18 cellular contexts compared by ENCODE assay signal in the genomic region with DNA sequence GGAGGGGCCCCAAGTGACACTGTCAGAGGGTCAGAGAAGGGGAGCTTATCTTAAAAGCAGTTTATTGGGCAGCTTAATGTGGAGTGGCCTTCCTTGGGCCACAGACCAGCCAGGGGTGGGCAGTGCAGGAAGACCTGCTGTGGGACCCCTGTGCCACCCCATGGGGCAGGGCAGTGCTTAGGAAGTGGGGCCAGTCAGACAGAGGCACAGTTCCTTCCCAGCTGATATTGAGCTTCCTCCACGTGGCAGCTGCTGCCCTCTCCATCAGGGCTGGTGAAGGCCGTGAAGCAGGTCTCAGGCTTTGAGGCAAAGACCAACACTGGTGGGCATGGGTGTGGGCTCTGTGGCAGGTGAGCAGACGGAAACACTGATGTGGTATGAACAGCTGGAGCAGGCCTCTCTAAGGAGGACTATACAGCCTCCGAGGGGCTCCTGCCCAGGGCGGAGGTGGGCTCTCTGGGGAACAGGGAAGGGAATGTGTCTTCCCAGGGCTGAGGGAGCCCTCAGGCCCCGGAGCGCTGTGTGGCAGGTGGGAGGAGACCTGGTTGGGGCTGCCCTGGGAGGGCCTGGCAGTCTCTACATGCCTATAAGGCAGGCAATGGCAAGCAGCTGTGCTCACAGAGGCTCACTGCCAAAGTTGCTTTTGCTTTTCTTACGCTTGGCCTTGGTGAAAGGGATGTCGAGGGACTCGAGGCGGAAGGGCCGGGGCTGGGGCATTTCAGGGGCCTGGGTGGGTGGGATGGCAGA. TPM values are rescaled to one million over a fixed set of nuclear protein-coding genes. Genes with fewer than 3 reads are reported as not detected.
DNase-seq lines count a peak whose midpoint lies in the region; TF ChIP-seq lines count a peak whose summit lies in the region.
"Had no signal": no experiment of that assay in that cellular context is flagged by ENCODE, and none has a peak within 500 bp of the region (broad histone marks: within the 10 kb centered on the region; RNA-seq: fewer than 3 reads in every experiment).

No MANE protein-coding gene starts in this region.

- no peak overlapping the region for H3K4ac ChIP-seq in neuronal stem cell (ENCODE audit: low read length)

- H4K8ac ChIP-seq in neuronal stem cell (ENCODE audit: low read depth, low read length): no peak overlapping the region

- H2AK5ac ChIP-seq in neuronal stem cell (ENCODE audit: low read depth, low read length): no peak overlapping the region

- 94 to 100% methylated on average over 10 to 12 of the region's 12 CpGs for WGBS in endodermal cell (ENCODE audit: insufficient coverage in 1 of 2, insufficient read length in 1 of 2), 2 experiments
- no CpG with 5 or more reads among the region's 12 CpGs for WGBS in neuronal stem cell (ENCODE audit: extremely low coverage in 2 of 2, insufficient read length in 2 of 2, insufficient replicate concordance in 1 of 2), 2 donors

- H3K18ac ChIP-seq in neuronal stem cell (ENCODE audit: low read length): no peak overlapping the region

- no peak overlapping the region for H2BK5ac ChIP-seq in neuronal stem cell (ENCODE audit: low read length)

- peaks cover 1% of the 10 kb centered on the region for H3K9me3 Mint-ChIP-seq in endodermal cell

- H3K4me1 ChIP-seq in BLaER1 (peaks cover 33% of the 10 kb centered on the region), OCI-LY7 (ENCODE audit: insufficient read depth, low read length, poor library complexity, severe bottlenecking) (peaks cover 34% of the 10 kb centered on the region), endodermal cell (ENCODE audit: control insufficient read depth, insufficient read depth, low read length) (no peaks in the 10 kb centered on the region), neuronal stem cell (ENCODE audit: control insufficient read depth in 2 of 2, insufficient read depth in 1 of 2, low read depth in 1 of 2, low read length in 2 of 2) (peaks cover 8 to 11% of the 10 kb centered on the region in 2 donors)

- peaks cover 20% of the 10 kb centered on the region for H3K79me2 ChIP-seq in OCI-LY7 (ENCODE audit: insufficient read depth, low read depth, low read length)

- peaks cover 5% of the 10 kb centered on the region for H3K79me1 ChIP-seq in neuronal stem cell (ENCODE audit: low read depth, low read length)

- no peak for TF ChIP-seq CTCF in OCI-LY7 (conservative IDR thresholded peaks at IDR 0.05; ENCODE audit: low read length)
- no peak for TF ChIP-seq CTCF in endodermal cell (conservative IDR thresholded peaks at IDR 0.05)

- no peaks in the 10 kb centered on the region for H3K9me2 ChIP-seq in OCI-LY7 (ENCODE audit: insufficient read depth, low read length)

- H2AFZ ChIP-seq in OCI-LY7 (ENCODE audit: low read length) (peak overlapping the region; percentile 30; the same call in 1 of the 2 replicates), neuronal stem cell (ENCODE audit: low read length) (peak overlapping the region; percentile 67)

- H3K9ac ChIP-seq in BLaER1: no peak overlapping the region
- H3K9ac ChIP-seq in endodermal cell (ENCODE audit: extremely low read depth, low read length, poor library complexity, severe bottlenecking): no peak overlapping the region
- no peak overlapping the region for H3K9ac ChIP-seq in neuronal stem cell (ENCODE audit: low read depth, low read length, poor library complexity)

- H3K36me3 ChIP-seq in BLaER1 (peaks cover 9% of the 10 kb centered on the region), OCI-LY7 (ENCODE audit: insufficient read depth, low read length) (peaks cover 11% of the 10 kb centered on the region; the same call in 1 of the 2 replicates), endodermal cell (ENCODE audit: control insufficient read depth, insufficient read depth, low read length) (peaks cover 6% of the 10 kb centered on the region), neuronal stem cell (replicated peaks in 1 of 2; ENCODE audit: control insufficient read depth in 2 of 2, insufficient read depth in 2 of 2, low read length in 2 of 2) (peaks cover 5 to 8% of the 10 kb centered on the region in 2 donors)

- H4K20me1 ChIP-seq in BLaER1: peaks cover 17% of the 10 kb centered on the region
- peaks cover 10% of the 10 kb centered on the region; the same call in 1 of the 2 replicates for H4K20me1 ChIP-seq in OCI-LY7 (ENCODE audit: insufficient read depth, low read length)

- POLR2A ChIA-PET in OCI-LY7 (lab: Charles Lee): interaction anchor here (1.0 kb wide), 1 partner anchor 43 kb away, joined by 3 read pairs; no protein-coding TSS in a partner anchor

- no peak overlapping the region for H3K23ac ChIP-seq in neuronal stem cell (ENCODE audit: low read depth, low read length, poor library complexity)

- H3K27ac ChIP-seq in BLaER1 (0 out of 2 replicates have a peak overlapping the region, but pooled peaks have one; percentile 13), OCI-LY7 (ENCODE audit: low read depth, low read length, poor library complexity, severe bottlenecking) (no peak overlapping the region), endodermal cell (ENCODE audit: low read depth, low read length) (no peak overlapping the region), neuronal stem cell (replicated peaks; ENCODE audit: low read length) (no peak overlapping the region)

- no TSS peak for BruUV-seq in OCI-LY7 (replicated peaks; lab: Mats Ljungman, UMichigan)

- H3K4me3 Mint-ChIP-seq in endodermal cell: no peak overlapping the region

- peaks cover 8% of the 10 kb centered on the region for H3K36me3 Mint-ChIP-seq in endodermal cell (ENCODE audit: low read depth)

- DNase-seq in OCI-LY7 (ENCODE audit: low spot score) (no peak), endodermal cell (peak; percentile 33), neuronal stem cell (ENCODE audit: low spot score) (no peak), DMS153 treated with DMSO at 0.1 percent for 48 hours (lab: John Stamatoyannopoulos, UW; ENCODE audit: unreplicated experiment) (no peak), COR-L47 (lab: John Stamatoyannopoulos, UW) (no peak), foreskin melanocyte (no peak)
- DNase-seq: ACHN; AML-193; DMS79 treated with DMSO at 0.1 percent for 48 hours; HCEC 1CT; IMR-90; NCI-H1105 treated with DMSO at 0.1 percent for 48 hours; NCI-H187; NCI-H345; NCI-H526; NK-92 treated with Interleukin-12 subunit alpha and Interleukin-12 subunit beta, amount 100 ng/mL, for 24 hours had no signal

- intact Hi-C loops in OCI-LY7 (cut with micrococcal nuclease; ENCODE audit: unreplicated experiment): no loop called here

- H2BK15ac ChIP-seq in neuronal stem cell (ENCODE audit: low read length): no peak overlapping the region

- no peak overlapping the region for H2BK120ac ChIP-seq in neuronal stem cell (ENCODE audit: low read depth, low read length)

- H3K27me3 ChIP-seq in BLaER1 (no peaks in the 10 kb centered on the region), endodermal cell (ENCODE audit: control insufficient read depth, insufficient read depth, low read length, poor library complexity, severe bottlenecking) (no peaks in the 10 kb centered on the region), neuronal stem cell (ENCODE audit: control insufficient read depth in 3 of 3, insufficient read depth in 3 of 3, low read depth in 1 of 3, low read length in 3 of 3) (no peaks in the 10 kb centered on the region)

- H3K27ac Mint-ChIP-seq in endodermal cell: no peak overlapping the region

- H3K4me1 Mint-ChIP-seq in endodermal cell: peaks cover 24% of the 10 kb centered on the region

- H4K91ac ChIP-seq in neuronal stem cell (ENCODE audit: low read depth, low read length, poor library complexity): no peak overlapping the region

- no peak overlapping the region for H3K4me2 ChIP-seq in BLaER1
- no peak overlapping the region for H3K4me2 ChIP-seq in OCI-LY7 (ENCODE audit: low read length)
- H3K4me2 ChIP-seq in neuronal stem cell (ENCODE audit: insufficient read depth, low read length, poor library complexity, severe bottlenecking): no peak overlapping the region

- H3K27me3 Mint-ChIP-seq in endodermal cell (ENCODE audit: insufficient read depth): no peaks in the 10 kb centered on the region

- H3K14ac ChIP-seq in neuronal stem cell (ENCODE audit: low read length): no peak overlapping the region

- CTCF ChIA-PET in OCI-LY7 (lab: Charles Lee; ENCODE audit: unreplicated experiment): no interaction called here

- peak overlapping the region; percentile 65 for H2BK12ac ChIP-seq in neuronal stem cell (ENCODE audit: low read length)

- H3K4me3 ChIP-seq in BLaER1 (no peak overlapping the region), OCI-LY7 (ENCODE audit: low read depth, low read length, poor library complexity, severe bottlenecking) (no peak overlapping the region), endodermal cell (ENCODE audit: low read length) (no peak overlapping the region), neuronal stem cell (ENCODE audit: low read length in 2 of 2) (no peak overlapping the region)

- H3K9me3 ChIP-seq in BLaER1 (no peaks in the 10 kb centered on the region), OCI-LY7 (ENCODE audit: low read length) (no peaks in the 10 kb centered on the region), endodermal cell (ENCODE audit: control insufficient read depth, low read length) (no peaks in the 10 kb centered on the region), neuronal stem cell (replicated peaks in 1 of 2; ENCODE audit: control insufficient read depth in 2 of 2, insufficient read depth in 1 of 2, low read depth in 1 of 2, low read length in 2 of 2) (peaks cover 0 to 3% of the 10 kb centered on the region in 2 donors)

RNA-seq across cellular contexts. Expression of a gene that starts 3.0 kb away (rescaled TPM):
- 95.1 and 111 TPM in 2 replicates for total RNA-seq in OCI-LY7 (2014; rRNA removed; shearing (Covaris generic))
- 136 and 148 TPM in 2 replicates for total RNA-seq in OCI-LY7 (2022)
- 100 to 1,000 TPM; 252 to 280 TPM for total RNA-seq in endodermal cell
- 170 TPM for polyA plus RNA-seq in endodermal cell (2013, experiment 1 of 2)
- 153 TPM for polyA plus RNA-seq in endodermal cell (2013, experiment 2 of 2)
- 115 TPM for polyA plus RNA-seq in neuronal stem cell (2013, experiment 1 of 2)
- polyA plus RNA-seq in neuronal stem cell (2013, experiment 2 of 2): 115 TPM

RNA-seq across cellular contexts. Expression of a gene that starts 30.9 kb away (rescaled TPM):
- 8.2 and 8.9 TPM in 2 replicates for total RNA-seq in OCI-LY7 (2014; rRNA removed; shearing (Covaris generic))
- total RNA-seq in OCI-LY7 (2022) (13.4 and 15.7 TPM in 2 replicates), endodermal cell (10 to 100 TPM; 26.3 to 27.7 TPM)
- 20.5 TPM for polyA plus RNA-seq in endodermal cell (2013, experiment 1 of 2)
- 20.2 TPM for polyA plus RNA-seq in endodermal cell (2013, experiment 2 of 2)
- 22.0 TPM for polyA plus RNA-seq in neuronal stem cell (2013, experiment 1 of 2)
- 19.8 TPM for polyA plus RNA-seq in neuronal stem cell (2013, experiment 2 of 2)

RNA-seq across cellular contexts. Expression of a gene that starts 53.7 kb away (rescaled TPM):
- not detected in 2 replicates for total RNA-seq in OCI-LY7 (2014; rRNA removed; shearing (Covaris generic))
- 0.74 and 1.1 TPM in 2 replicates for total RNA-seq in OCI-LY7 (2022)
- total RNA-seq in endodermal cell: 1 to 10 TPM; 4.2 to 8.0 TPM
- 7.4 TPM for polyA plus RNA-seq in endodermal cell (2013, experiment 1 of 2)
- polyA plus RNA-seq in endodermal cell (2013, experiment 2 of 2): 5.7 TPM
- 5.8 TPM for polyA plus RNA-seq in neuronal stem cell (2013, experiment 1 of 2)
- polyA plus RNA-seq in neuronal stem cell (2013, experiment 2 of 2): 5.8 TPM
- total RNA-seq: SK-MEL-5 had no signal
